1 cellular context compared by ENCODE assay signal in the genomic region with DNA sequence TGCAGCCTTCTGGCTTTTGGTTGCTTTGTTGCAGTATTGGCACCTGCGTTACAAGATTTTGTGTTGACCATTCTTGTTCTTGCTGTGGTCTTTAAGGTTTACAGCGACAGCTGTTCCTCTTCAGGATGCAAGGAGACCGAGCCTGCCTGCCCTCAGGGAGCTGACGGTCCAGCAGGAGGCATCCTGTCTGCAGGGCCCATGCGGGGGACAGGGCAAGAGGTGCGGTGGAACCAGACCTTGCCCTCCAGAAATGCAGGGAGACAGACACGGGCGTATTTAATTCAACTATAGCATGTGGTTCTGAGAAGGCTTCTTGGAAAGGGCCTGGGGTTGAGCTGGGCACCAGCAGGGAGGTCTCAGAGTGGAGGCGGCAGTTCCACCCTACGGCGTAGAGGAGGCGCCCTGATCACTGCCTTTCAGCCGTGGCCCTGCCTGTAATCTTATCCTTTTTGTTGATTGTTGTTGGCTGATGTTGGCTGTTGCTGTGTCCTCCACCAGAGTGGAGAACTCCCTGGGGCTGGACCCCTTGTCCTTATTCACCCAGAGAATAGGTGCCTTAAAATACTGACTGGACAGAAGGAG.
TF ChIP-seq lines count a peak whose summit lies in the region.

No MANE protein-coding gene starts in this region.

TF ChIP-seq in H1, 55 proteins besides CTCF, POLR2A, EP300 and RAD21:
- TF ChIP-seq TCF12 (IDR thresholded peaks at IDR 0.05; ENCODE audit: low read depth, low read length) (no peak), SIRT6 (IDR thresholded peaks at IDR 0.05; ENCODE audit: low read length) (no peak), RXRA (IDR thresholded peaks at IDR 0.05; ENCODE audit: insufficient read depth, low read depth, low read length) (no peak), KDM5A (IDR thresholded peaks at IDR 0.05; ENCODE audit: low read length) (no peak), GTF2F1 (IDR thresholded peaks at IDR 0.05; ENCODE audit: borderline replicate concordance, low read depth, low read length) (no peak), KDM4A (IDR thresholded peaks at IDR 0.05; ENCODE audit: low read depth, low read length, severe bottlenecking) (no peak), KDM1A (IDR thresholded peaks at IDR 0.05; ENCODE audit: borderline replicate concordance, low read length) (no peak), ASH2L (IDR thresholded peaks at IDR 0.05; ENCODE audit: low read length) (no peak), SP4 (IDR thresholded peaks at IDR 0.05; ENCODE audit: low read length) (no peak), SUZ12 (IDR thresholded peaks at IDR 0.05; ENCODE audit: low read length) (no peak), RNF2 (IDR thresholded peaks at IDR 0.05; ENCODE audit: borderline replicate concordance, low read depth, low read length, missing control alignments, poor library complexity, severe bottlenecking) (no peak), RFX5 (IDR thresholded peaks at IDR 0.05; ENCODE audit: borderline replicate concordance, low read depth, low read length) (no peak)
- TF ChIP-seq, protein P1, sequence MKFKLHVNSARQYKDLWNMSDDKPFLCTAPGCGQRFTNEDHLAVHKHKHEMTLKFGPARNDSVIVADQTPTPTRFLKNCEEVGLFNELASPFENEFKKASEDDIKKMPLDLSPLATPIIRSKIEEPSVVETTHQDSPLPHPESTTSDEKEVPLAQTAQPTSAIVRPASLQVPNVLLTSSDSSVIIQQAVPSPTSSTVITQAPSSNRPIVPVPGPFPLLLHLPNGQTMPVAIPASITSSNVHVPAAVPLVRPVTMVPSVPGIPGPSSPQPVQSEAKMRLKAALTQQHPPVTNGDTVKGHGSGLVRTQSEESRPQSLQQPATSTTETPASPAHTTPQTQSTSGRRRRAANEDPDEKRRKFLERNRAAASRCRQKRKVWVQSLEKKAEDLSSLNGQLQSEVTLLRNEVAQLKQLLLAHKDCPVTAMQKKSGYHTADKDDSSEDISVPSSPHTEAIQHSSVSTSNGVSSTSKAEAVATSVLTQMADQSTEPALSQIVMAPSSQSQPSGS (IDR thresholded peaks at IDR 0.05; ENCODE audit: low read length) = no peak
